ENCODE assay signal across 9 cellular contexts in genomic region chr2:1209246-1209645, GRCh38.
"Had no signal": no experiment of that assay in that cellular context is flagged by ENCODE, and none has a peak within 500 bp of the region (broad histone marks: within the 10 kb centered on the region; RNA-seq: fewer than 3 reads in every experiment).

No MANE protein-coding gene starts in this region.

- H3K27me3 Mint-ChIP-seq: IgD-negative memory B cell had no signal

- H3K9me3 ChIP-seq: HAP-1 had no signal

- H3K36me3 Mint-ChIP-seq: IgD-negative memory B cell had no signal

- H2AFZ ChIP-seq: GM23338 had no signal

- H3K4me1 Mint-ChIP-seq: GM23338 had no signal

- H3K4me2 ChIP-seq: GM23338 had no signal

- H3K27ac ChIP-seq: HL-60 had no signal

- H3K4me3 ChIP-seq: GM23338, HAP-1 had no signal

- H3K4me1 ChIP-seq: HAP-1 had no signal

- H3K27ac Mint-ChIP-seq: HFFc6, IgD-negative memory B cell had no signal

- H3K36me3 ChIP-seq: HAP-1 had no signal

- DNase-seq: H7, HFFc6, KBM-7 had no signal

- ATAC-seq: GM23338, HCT116, HepG2 had no signal

- FAIRE-seq: HepG2 had no signal

- H3K4me3 Mint-ChIP-seq: GM23338, HFFc6 had no signal
